Comparison of ENCODE assay signal across 15 cellular contexts in the genomic region with DNA sequence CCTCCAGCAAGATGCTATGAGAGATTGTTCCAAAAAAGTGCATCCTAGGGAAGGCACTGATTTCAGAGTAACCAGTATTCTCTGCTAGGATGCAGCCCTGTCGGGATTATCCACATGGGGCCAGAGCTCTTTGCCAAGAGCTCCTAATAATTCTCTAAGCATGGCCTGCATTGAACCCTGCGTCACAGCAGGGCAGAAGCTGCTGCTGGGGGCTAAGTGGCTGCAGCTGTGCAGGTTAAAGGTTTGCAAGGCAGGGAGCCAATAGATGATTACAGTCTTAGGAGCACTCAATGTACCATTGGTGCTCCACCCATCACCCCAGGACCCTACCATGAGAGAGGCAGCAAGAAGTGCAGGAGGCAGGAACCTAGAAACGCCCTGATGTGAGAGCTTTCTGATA.
"Had no signal": no experiment of that assay in that cellular context is flagged by ENCODE, and none has a peak within 500 bp of the region (broad histone marks: within the 10 kb centered on the region; RNA-seq: fewer than 3 reads in every experiment).

No MANE protein-coding gene starts in this region.

- H3K9me3 ChIP-seq: adrenal gland, right lobe of liver, transverse colon had no signal

- H3K36me3 ChIP-seq: adrenal gland, heart left ventricle, right lobe of liver, transverse colon had no signal

- H3K4me1 ChIP-seq: adrenal gland, heart left ventricle, right lobe of liver, transverse colon had no signal

- H3K4me3 ChIP-seq: adrenal gland, dorsolateral prefrontal cortex, heart left ventricle, right lobe of liver, transverse colon had no signal

- H3K27ac ChIP-seq: adrenal gland, dorsolateral prefrontal cortex, heart left ventricle, right lobe of liver, transverse colon had no signal

- ATAC-seq: left lobe of liver, right lobe of liver had no signal

- DNase-seq: activated CD4-positive, alpha-beta T cell treated with anti-CD3 and anti-CD28 coated beads, Interleukin-2, amount 10 ng/mL, durations not matched to agents 7 days and 5 days; activated CD4-positive, CD25-positive, alpha-beta regulatory T cell; activated CD8-positive, alpha-beta memory T cell treated with anti-CD3 and anti-CD28 coated beads for 24 hours; activated naive CD4-positive, alpha-beta T cell treated with anti-CD3 and anti-CD28 coated beads for 36 hours; adrenal gland; cerebellar nuclear complex; dorsolateral prefrontal cortex; foreskin melanocyte; right lobe of liver; stimulated activated CD4-positive, alpha-beta T cell treated with anti-CD3 and anti-CD28 coated beads, Interleukin-2, amount 100 ng/mL, for 24 hours; stimulated activated naive CD4-positive, alpha-beta T cell; substantia nigra; transverse colon had no signal

- H3K27me3 ChIP-seq: adrenal gland, right lobe of liver, transverse colon had no signal
